9 cellular contexts compared by ENCODE assay signal in genomic region chr20:51563141-51563596, GRCh38. TPM values are rescaled to one million over a fixed set of nuclear protein-coding genes. Genes with fewer than 3 reads are reported as not detected.
A peak's percentile ranks its signal among the peaks of the same experiment; 100 is the strongest.
DNase-seq lines count a peak whose midpoint lies in the region; TF ChIP-seq lines count a peak whose summit lies in the region.
"Had no signal": no experiment of that assay in that cellular context is flagged by ENCODE, and none has a peak within 500 bp of the region (broad histone marks: within the 10 kb centered on the region; RNA-seq: fewer than 3 reads in every experiment).

No MANE protein-coding gene starts in this region.

- H3K36me3 ChIP-seq in mesodermal cell (ENCODE audit: control insufficient read depth, insufficient read depth, low read length) (no peaks in the 10 kb centered on the region), transverse colon (no peaks in the 10 kb centered on the region)

- TF ChIP-seq CTCF in dorsolateral prefrontal cortex (IDR thresholded peaks at IDR 0.05 in 54 of 56, conservative IDR thresholded peaks at IDR 0.05 in 2 of 56; ENCODE audit: low read depth in 1 of 56, partially characterized antibody in 56 of 56) (no peak), transverse colon (IDR thresholded peaks at IDR 0.05) (no peak)

- peak overlapping the region in 24 of 59 donors; percentile 8 to 83 (median 58) for H3K27ac ChIP-seq in dorsolateral prefrontal cortex
- H3K27ac ChIP-seq in mesodermal cell (ENCODE audit: low read depth, low read length, severe bottlenecking), result peak overlapping the region; percentile 97
- H3K27ac ChIP-seq in transverse colon, result peak overlapping the region; percentile 84 to 89 (median 86)

- WGBS in mesodermal cell (ENCODE audit: insufficient coverage in 2 of 2), 2 experiments, result 3 to 11% methylated on average over 6 to 7 of the region's 10 CpGs
- whole genome bisulfite sequencing in transverse colon (ENCODE audit: low coverage in 1 of 2), 2 donors, result 0 to 2% methylated on average over 2 to 10 of the region's 10 CpGs

- H3K27ac Mint-ChIP-seq in activated CD4-positive, alpha-beta memory T cell treated with anti-CD3 and anti-CD28 coated beads for 36 hours, result no peak overlapping the region
- no peak overlapping the region for H3K27ac Mint-ChIP-seq in activated CD4-positive, alpha-beta memory T cell treated with anti-CD3 and anti-CD28 coated beads, Interleukin-2, amount 10 ng/mL, durations not matched to agents 7 days and 5 days

- TF ChIP-seq POLR2A in transverse colon (IDR thresholded peaks at IDR 0.05), result no peak

- H3K27me3 Mint-ChIP-seq in activated CD4-positive, alpha-beta memory T cell treated with anti-CD3 and anti-CD28 coated beads for 36 hours, result peaks cover 39% of the 10 kb centered on the region
- peaks cover 75% of the 10 kb centered on the region for H3K27me3 Mint-ChIP-seq in activated CD4-positive, alpha-beta memory T cell treated with anti-CD3 and anti-CD28 coated beads, Interleukin-2, amount 10 ng/mL, durations not matched to agents 7 days and 5 days

- peak overlapping the region; percentile 37 for H3K4me3 Mint-ChIP-seq in activated CD4-positive, alpha-beta memory T cell treated with anti-CD3 and anti-CD28 coated beads for 36 hours
- no peak overlapping the region for H3K4me3 Mint-ChIP-seq in activated CD4-positive, alpha-beta memory T cell treated with anti-CD3 and anti-CD28 coated beads, Interleukin-2, amount 10 ng/mL, durations not matched to agents 7 days and 5 days

- H3K4me1 ChIP-seq in mesodermal cell (ENCODE audit: control insufficient read depth, insufficient read depth, low read length, poor library complexity, severe bottlenecking), result peaks cover 19% of the 10 kb centered on the region
- peaks cover 10 to 49% (median 31%) of the 10 kb centered on the region in 4 donors for H3K4me1 ChIP-seq in transverse colon

- H3K9me3 ChIP-seq in mesodermal cell (ENCODE audit: control insufficient read depth, low read length) (no peaks in the 10 kb centered on the region), transverse colon (no peaks in the 10 kb centered on the region)

- POLR2A ChIA-PET in activated CD4-positive, alpha-beta memory T cell treated with anti-CD3 and anti-CD28 coated beads for 36 hours (lab: Charles Lee), result interaction anchor here (1.4 to 2.1 kb wide), 3 partner anchors 21 to 158 kb away, joined by 3 to 9 read pairs (median 4); partner anchors contain the start of gene NFATC2
- POLR2A ChIA-PET in activated CD4-positive, alpha-beta memory T cell treated with anti-CD3 and anti-CD28 coated beads, Interleukin-2, amount 10 ng/mL, durations not matched to agents 7 days and 5 days (lab: Charles Lee), result interaction anchor here (1.3 kb wide), 1 partner anchor 21 kb away, joined by 5 read pairs; the partner anchor contains the start of gene NFATC2

- intact Hi-C loops in activated CD4-positive, alpha-beta memory T cell treated with anti-CD3 and anti-CD28 coated beads for 36 hours (cut with micrococcal nuclease), result no loop called here
- intact Hi-C loops in dorsolateral prefrontal cortex (cut with DNase I) (no loop called here), transverse colon (cut with DNase I; ENCODE audit: low total_unique reads) (loop anchor here (10.0 kb wide), 1 partner anchor 118 kb away; no protein-coding TSS in a partner anchor)

- H3K4me3 ChIP-seq in dorsolateral prefrontal cortex (peak overlapping the region in 57 of 59 donors; percentile 23 to 67 (median 54)), mesodermal cell (ENCODE audit: extremely low read depth, insufficient read depth, low read length, poor library complexity, severe bottlenecking) (peak overlapping the region; percentile 51), transverse colon (peak overlapping the region in 3 of 4 donors; percentile 31 to 51 (median 43))

- DNase-seq in activated CD4-positive, alpha-beta memory T cell treated with anti-CD3 and anti-CD28 coated beads for 36 hours, result no peak
- no peak for DNase-seq in activated CD4-positive, alpha-beta memory T cell treated with anti-CD3 and anti-CD28 coated beads, Interleukin-2, amount 10 ng/mL, durations not matched to agents 7 days and 5 days
- DNase-seq in dorsolateral prefrontal cortex (peak in 2 of 10 donors; percentile 60 to 72), transverse colon (peak; percentile 26), NCI-H2227 treated with DMSO at 0.1 percent for 48 hours (lab: John Stamatoyannopoulos, UW) (no peak), AML-193 (lab: John Stamatoyannopoulos, UW) (no peak), NCI-H1105 (lab: John Stamatoyannopoulos, UW) (no peak)
- DNase-seq: NCI-H2171 had no signal

- in situ Hi-C loops in transverse colon (cut with MboI; ENCODE audit: low pct_ligation_motif_present in 1 of 4, low pct_unique_long_range_greater_than_20kb in 1 of 4, low sequenced_read_pairs in 3 of 4), result no loop called here

- peaks cover 20% of the 10 kb centered on the region for H3K4me1 Mint-ChIP-seq in activated CD4-positive, alpha-beta memory T cell treated with anti-CD3 and anti-CD28 coated beads for 36 hours (ENCODE audit: low read depth)
- H3K4me1 Mint-ChIP-seq in activated CD4-positive, alpha-beta memory T cell treated with anti-CD3 and anti-CD28 coated beads, Interleukin-2, amount 10 ng/mL, durations not matched to agents 7 days and 5 days, result peaks cover 21% of the 10 kb centered on the region

- CTCF ChIA-PET in activated CD4-positive, alpha-beta memory T cell treated with anti-CD3 and anti-CD28 coated beads for 36 hours (lab: Charles Lee), result interaction anchor here (0.9 to 1.7 kb wide), 6 partner anchors 21 to 575 kb away, joined by 3 to 5 read pairs (median 4); partner anchors contain the start of gene NFATC2
- CTCF ChIA-PET in activated CD4-positive, alpha-beta memory T cell treated with anti-CD3 and anti-CD28 coated beads, Interleukin-2, amount 10 ng/mL, durations not matched to agents 7 days and 5 days (lab: Charles Lee), result interaction anchor here (1.4 to 1.7 kb wide), 2 partner anchors 32 to 177 kb away, joined by 4 read pairs; no protein-coding TSS in a partner anchor

- H3K27me3 ChIP-seq in dorsolateral prefrontal cortex (peaks cover 0 to 69% (median 37%) of the 10 kb centered on the region in 45 donors), transverse colon (peaks cover 66% of the 10 kb centered on the region)

- peaks cover 3% of the 10 kb centered on the region for H3K9me3 Mint-ChIP-seq in activated CD4-positive, alpha-beta memory T cell treated with anti-CD3 and anti-CD28 coated beads for 36 hours
- no peaks in the 10 kb centered on the region for H3K9me3 Mint-ChIP-seq in activated CD4-positive, alpha-beta memory T cell treated with anti-CD3 and anti-CD28 coated beads, Interleukin-2, amount 10 ng/mL, durations not matched to agents 7 days and 5 days

- H3K36me3 Mint-ChIP-seq in activated CD4-positive, alpha-beta memory T cell treated with anti-CD3 and anti-CD28 coated beads for 36 hours, result no peaks in the 10 kb centered on the region
- H3K36me3 Mint-ChIP-seq in activated CD4-positive, alpha-beta memory T cell treated with anti-CD3 and anti-CD28 coated beads, Interleukin-2, amount 10 ng/mL, durations not matched to agents 7 days and 5 days (ENCODE audit: low read depth), result no peaks in the 10 kb centered on the region

- no peak for TF ChIP-seq EP300 in transverse colon (IDR thresholded peaks at IDR 0.05; ENCODE audit: low read depth)

RNA-seq across cellular contexts. Expression of gene NFATC2, which starts 20.6 kb away (rescaled TPM):
- 10 to 100 TPM; 35.8 to 36.5 TPM for total RNA-seq in activated CD4-positive, alpha-beta memory T cell treated with anti-CD3 and anti-CD28 coated beads for 36 hours
- 10 to 100 TPM; 53.3 to 56.9 TPM for total RNA-seq in activated CD4-positive, alpha-beta memory T cell treated with anti-CD3 and anti-CD28 coated beads, Interleukin-2, amount 10 ng/mL, durations not matched to agents 7 days and 5 days
- total RNA-seq in dorsolateral prefrontal cortex, result 10 to 100 TPM in 1 of 120 experiments, 1 to 10 TPM in 119; 1.6 to 11.4 (median 4.1) TPM
- 3.4 TPM for polyA plus RNA-seq in mesodermal cell (2013, experiment 1 of 2)
- 1.9 TPM for polyA plus RNA-seq in mesodermal cell (2013, experiment 2 of 2)
- total RNA-seq in transverse colon, result 10 to 100 TPM in 3 of 4 donors, 1 to 10 TPM in 1; 5.3 to 22.5 (median 11.5) TPM
